In the genomic region with DNA sequence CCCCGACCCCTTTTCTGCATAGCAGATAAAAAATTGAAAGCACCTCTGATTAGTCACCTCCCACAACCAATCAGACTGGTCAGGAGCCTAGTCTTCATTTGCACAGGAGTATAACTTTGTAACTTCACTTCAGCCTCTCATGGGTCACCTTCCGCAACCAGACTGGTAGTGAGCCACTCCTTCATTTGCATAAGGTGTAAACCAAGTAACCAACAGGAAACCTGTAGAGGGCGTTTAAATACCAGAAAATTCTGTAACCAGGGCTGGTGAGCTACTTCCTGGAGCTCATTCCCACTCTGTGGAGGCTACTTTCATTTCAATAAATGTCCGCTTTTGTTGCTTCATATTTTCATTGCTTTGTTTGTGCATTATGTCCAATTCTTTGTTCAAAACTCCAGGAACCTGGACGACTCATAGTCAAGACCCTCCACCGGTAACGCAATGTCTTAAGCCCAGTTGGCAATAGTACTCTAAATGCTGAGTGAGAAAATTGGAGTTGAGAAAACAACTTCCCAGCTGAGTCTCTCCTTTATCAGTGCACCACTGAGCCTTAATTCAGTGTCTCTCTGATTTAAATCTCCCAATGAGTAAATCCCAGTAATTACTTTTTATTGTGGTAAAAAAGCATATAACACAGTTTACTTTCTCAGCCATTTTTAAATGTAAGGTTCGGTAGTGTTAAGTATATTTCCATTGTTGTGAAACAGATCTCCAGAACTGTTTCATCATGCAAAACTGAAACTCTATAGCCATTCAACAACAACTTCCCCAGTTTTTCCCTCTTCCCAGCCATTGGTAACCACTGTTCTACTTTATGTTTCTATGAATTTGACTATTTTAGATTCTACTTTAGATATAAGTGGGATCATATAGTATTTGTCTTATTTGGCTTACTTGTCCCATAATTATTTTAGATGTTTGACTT, we compare ENCODE assay signal across 10 cellular contexts.
DNase-seq lines count a peak whose midpoint lies in the region; ATAC-seq and TF ChIP-seq lines count a peak whose summit lies in the region.
"Had no signal": no experiment of that assay in that cellular context is flagged by ENCODE, and none has a peak within 500 bp of the region (broad histone marks: within the 10 kb centered on the region; RNA-seq: fewer than 3 reads in every experiment).

No MANE protein-coding gene starts in this region.

- H3K9me3 ChIP-seq in DOHH2 (ENCODE audit: control insufficient read depth, insufficient read depth, low read length), result no peaks in the 10 kb centered on the region
- no peaks in the 10 kb centered on the region for H3K9me3 ChIP-seq in RWPE2 (ENCODE audit: severe bottlenecking)

- TF ChIP-seq CTCF in DOHH2 (IDR thresholded peaks at IDR 0.05; ENCODE audit: low read depth, low read length, poor library complexity, severe bottlenecking) (peak; percentile 36), RWPE2 (IDR thresholded peaks at IDR 0.05; ENCODE audit: poor library complexity, severe bottlenecking) (peak; percentile 62)

- H3K9me2 ChIP-seq in DOHH2 (replicated peaks; ENCODE audit: control insufficient read depth, low read length), result no peaks in the 10 kb centered on the region

- ATAC-seq in HG02870 (IDR thresholded peaks at IDR 0.05; ENCODE audit: unreplicated experiment), result peak; percentile 62
- peak; percentile 95 for ATAC-seq in RWPE2 (ENCODE audit: low read depth)
- ATAC-seq in stimulated activated effector memory CD8-positive, alpha-beta T cell treated with anti-CD3 and anti-CD28 coated beads, Interleukin-12 subunit alpha, Interleukin-12 subunit beta, amount 100 ng/mL, for 72 hours, result no peak
- ATAC-seq in HG03571 (IDR thresholded peaks at IDR 0.05; ENCODE audit: unreplicated experiment), result no peak

- no peak overlapping the region for H3K4me3 ChIP-seq in DOHH2 (ENCODE audit: low read length)
- no peak overlapping the region for H3K4me3 ChIP-seq in RWPE2 (ENCODE audit: severe bottlenecking)

- H3K27me3 ChIP-seq in DOHH2 (ENCODE audit: control insufficient read depth, low read length) (no peaks in the 10 kb centered on the region), RWPE2 (ENCODE audit: insufficient read depth, poor library complexity, severe bottlenecking) (no peaks in the 10 kb centered on the region)

- H3K36me3 Mint-ChIP-seq in stimulated activated effector memory CD8-positive, alpha-beta T cell treated with anti-CD3 and anti-CD28 coated beads, Interleukin-12 subunit alpha, Interleukin-12 subunit beta, amount 100 ng/mL, for 72 hours, result no peaks in the 10 kb centered on the region
- H3K36me3 Mint-ChIP-seq in activated T-helper 1 cell treated with anti-CD3 and anti-CD28 coated beads, Interleukin-12 subunit alpha, Interleukin-12 subunit beta, Interleukin-2, Interleukin-4 antibody, amounts not matched to agents 30 ng/mL and 10 ng/mL and 1 ng/mL, durations not matched to agents 14 hours and 24 hours and 36 hours (ENCODE audit: low read depth), result no peaks in the 10 kb centered on the region

- H3K4me3 Mint-ChIP-seq in stimulated activated effector memory CD8-positive, alpha-beta T cell treated with anti-CD3 and anti-CD28 coated beads, Interleukin-12 subunit alpha, Interleukin-12 subunit beta, amount 100 ng/mL, for 72 hours, result no peak overlapping the region
- no peak overlapping the region for H3K4me3 Mint-ChIP-seq in activated T-helper 1 cell treated with anti-CD3 and anti-CD28 coated beads, Interleukin-12 subunit alpha, Interleukin-12 subunit beta, Interleukin-2, Interleukin-4 antibody, amounts not matched to agents 30 ng/mL and 10 ng/mL and 1 ng/mL, durations not matched to agents 14 hours and 24 hours and 36 hours
- H3K4me3 Mint-ChIP-seq: nephron progenitor cell had no signal

- intact Hi-C loops in activated T-helper 1 cell treated with anti-CD3 and anti-CD28 coated beads, Interleukin-12 subunit alpha, Interleukin-12 subunit beta, Interleukin-2, Interleukin-4 antibody, amounts not matched to agents 30 ng/mL and 10 ng/mL and 1 ng/mL, durations not matched to agents 14 hours and 24 hours and 36 hours (cut with micrococcal nuclease), result no loop called here

- H3K36me3 ChIP-seq in DOHH2 (ENCODE audit: control insufficient read depth, low read length) (no peaks in the 10 kb centered on the region), RWPE2 (ENCODE audit: low read depth) (no peaks in the 10 kb centered on the region)

- H3K79me2 ChIP-seq in DOHH2 (ENCODE audit: control insufficient read depth, low read length), result no peaks in the 10 kb centered on the region

- H3K4me1 Mint-ChIP-seq in stimulated activated effector memory CD8-positive, alpha-beta T cell treated with anti-CD3 and anti-CD28 coated beads, Interleukin-12 subunit alpha, Interleukin-12 subunit beta, amount 100 ng/mL, for 72 hours, result no peaks in the 10 kb centered on the region
- no peaks in the 10 kb centered on the region for H3K4me1 Mint-ChIP-seq in activated T-helper 1 cell treated with anti-CD3 and anti-CD28 coated beads, Interleukin-12 subunit alpha, Interleukin-12 subunit beta, Interleukin-2, Interleukin-4 antibody, amounts not matched to agents 30 ng/mL and 10 ng/mL and 1 ng/mL, durations not matched to agents 14 hours and 24 hours and 36 hours (ENCODE audit: low read depth)
- H3K4me1 Mint-ChIP-seq: nephron progenitor cell had no signal

- no peaks in the 10 kb centered on the region for H3K27me3 Mint-ChIP-seq in activated T-helper 1 cell treated with anti-CD3 and anti-CD28 coated beads, Interleukin-12 subunit alpha, Interleukin-12 subunit beta, Interleukin-2, Interleukin-4 antibody, amounts not matched to agents 30 ng/mL and 10 ng/mL and 1 ng/mL, durations not matched to agents 14 hours and 24 hours and 36 hours (ENCODE audit: insufficient read depth)

- no peaks in the 10 kb centered on the region for H3F3A ChIP-seq in DOHH2 (ENCODE audit: control insufficient read depth, insufficient read depth)

- H4K20me1 ChIP-seq in DOHH2 (ENCODE audit: control insufficient read depth, insufficient read depth, low read depth, low read length), result no peaks in the 10 kb centered on the region

- DNase-seq in RWPE2 (ENCODE audit: low spot score), result no peak
- DNase-seq in iPS-NIHi11 (ENCODE audit: low spot score), result peak; percentile 28
- DNase-seq in stimulated activated effector memory CD8-positive, alpha-beta T cell treated with anti-CD3 and anti-CD28 coated beads, Interleukin-12 subunit alpha, Interleukin-12 subunit beta, amount 100 ng/mL, for 72 hours (ENCODE audit: low spot score in 2 of 2), result no peak
- no peak for DNase-seq in activated T-helper 1 cell treated with anti-CD3 and anti-CD28 coated beads, Interleukin-12 subunit alpha, Interleukin-12 subunit beta, Interleukin-2, Interleukin-4 antibody, amounts not matched to agents 30 ng/mL and 10 ng/mL and 1 ng/mL, durations not matched to agents 14 hours and 24 hours and 36 hours (ENCODE audit: low spot score)
- DNase-seq in stimulated activated CD4-positive, alpha-beta T cell treated with anti-CD3 and anti-CD28 coated beads, Interleukin-1b, Interleukin-23, amount 100 ng/mL, for 48 hours, result no peak
- DNase-seq: activated naive CD4-positive, alpha-beta T cell; nephron progenitor cell had no signal

- no peak overlapping the region for H3K27ac ChIP-seq in DOHH2 (ENCODE audit: low read depth, low read length)
- no peak overlapping the region for H3K27ac ChIP-seq in RWPE2 (ENCODE audit: poor library complexity, severe bottlenecking)

- H3K9me3 Mint-ChIP-seq in stimulated activated effector memory CD8-positive, alpha-beta T cell treated with anti-CD3 and anti-CD28 coated beads, Interleukin-12 subunit alpha, Interleukin-12 subunit beta, amount 100 ng/mL, for 72 hours, result peaks cover 12% of the 10 kb centered on the region
- no peaks in the 10 kb centered on the region for H3K9me3 Mint-ChIP-seq in activated T-helper 1 cell treated with anti-CD3 and anti-CD28 coated beads, Interleukin-12 subunit alpha, Interleukin-12 subunit beta, Interleukin-2, Interleukin-4 antibody, amounts not matched to agents 30 ng/mL and 10 ng/mL and 1 ng/mL, durations not matched to agents 14 hours and 24 hours and 36 hours
- H3K9me3 Mint-ChIP-seq: nephron progenitor cell had no signal

- no peak overlapping the region for H3K27ac Mint-ChIP-seq in stimulated activated effector memory CD8-positive, alpha-beta T cell treated with anti-CD3 and anti-CD28 coated beads, Interleukin-12 subunit alpha, Interleukin-12 subunit beta, amount 100 ng/mL, for 72 hours
- no peak overlapping the region for H3K27ac Mint-ChIP-seq in activated T-helper 1 cell treated with anti-CD3 and anti-CD28 coated beads, Interleukin-12 subunit alpha, Interleukin-12 subunit beta, Interleukin-2, Interleukin-4 antibody, amounts not matched to agents 30 ng/mL and 10 ng/mL and 1 ng/mL, durations not matched to agents 14 hours and 24 hours and 36 hours
- H3K27ac Mint-ChIP-seq: nephron progenitor cell had no signal

- H3K4me2 ChIP-seq in DOHH2 (ENCODE audit: low read length), result no peak overlapping the region

- H3K4me1 ChIP-seq in DOHH2 (ENCODE audit: control insufficient read depth, low read length) (no peaks in the 10 kb centered on the region), RWPE2 (ENCODE audit: insufficient read depth, poor library complexity, severe bottlenecking) (no peaks in the 10 kb centered on the region)

Comparison
In these comparisons a context has a peak if more than half of its experiments do, and no peak if none do; other contexts are left out.
1. ATAC-seq: peak in HG02870 (single experiment) and RWPE2 (single experiment); none in stimulated activated effector memory CD8-positive, alpha-beta T cell treated with anti-CD3 and anti-CD28 coated beads, Interleukin-12 subunit alpha, Interleukin-12 subunit beta, amount 100 ng/mL, for 72 hours (single experiment) and HG03571 (single experiment).